11 cellular contexts compared by ENCODE assay signal in the genomic region with DNA sequence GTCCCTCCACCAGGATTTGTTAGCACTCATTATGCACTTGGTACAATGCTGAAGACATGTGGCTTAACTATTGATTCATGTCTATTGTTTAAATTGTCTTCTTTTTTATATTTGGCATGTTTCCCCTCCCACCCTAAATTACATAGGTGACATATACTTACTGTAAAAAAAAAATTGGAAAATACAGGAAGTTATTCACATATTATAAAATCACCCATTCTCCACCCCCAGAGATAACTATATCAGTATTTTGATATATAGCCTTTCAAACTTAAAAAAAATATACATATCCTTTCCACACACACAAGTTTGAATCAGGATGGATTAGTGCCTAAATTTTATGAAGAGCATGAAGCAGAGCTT.
"Had no signal": no experiment of that assay in that cellular context is flagged by ENCODE, and none has a peak within 500 bp of the region (broad histone marks: within the 10 kb centered on the region; RNA-seq: fewer than 3 reads in every experiment).

No MANE protein-coding gene starts in this region.

- H3K27me3 ChIP-seq: sigmoid colon, stomach had no signal

- H3K27ac ChIP-seq: lower lobe of right lung, sigmoid colon, stomach, thoracic aorta, WERI-Rb-1 had no signal

- H3K36me3 ChIP-seq: lower lobe of right lung, sigmoid colon, stomach, thoracic aorta, WERI-Rb-1 had no signal

- H3K4me3 ChIP-seq: lower lobe of right lung, mucosa of descending colon, sigmoid colon, stomach, thoracic aorta had no signal

- H3K9me3 ChIP-seq: lower lobe of right lung, mucosa of descending colon, sigmoid colon, stomach, thoracic aorta had no signal

- DNase-seq: central memory CD4-positive, alpha-beta T cell; cortex of kidney; effector CD8-positive, alpha-beta T cell; lower lobe of right lung; mucosa of descending colon; sigmoid colon; T-cell; WERI-Rb-1 had no signal

- ATAC-seq: lower lobe of right lung, T-cell had no signal

- FAIRE-seq: urothelium cell line had no signal
